Comparison of ENCODE assay signal across 13 cellular contexts in the genomic region with DNA sequence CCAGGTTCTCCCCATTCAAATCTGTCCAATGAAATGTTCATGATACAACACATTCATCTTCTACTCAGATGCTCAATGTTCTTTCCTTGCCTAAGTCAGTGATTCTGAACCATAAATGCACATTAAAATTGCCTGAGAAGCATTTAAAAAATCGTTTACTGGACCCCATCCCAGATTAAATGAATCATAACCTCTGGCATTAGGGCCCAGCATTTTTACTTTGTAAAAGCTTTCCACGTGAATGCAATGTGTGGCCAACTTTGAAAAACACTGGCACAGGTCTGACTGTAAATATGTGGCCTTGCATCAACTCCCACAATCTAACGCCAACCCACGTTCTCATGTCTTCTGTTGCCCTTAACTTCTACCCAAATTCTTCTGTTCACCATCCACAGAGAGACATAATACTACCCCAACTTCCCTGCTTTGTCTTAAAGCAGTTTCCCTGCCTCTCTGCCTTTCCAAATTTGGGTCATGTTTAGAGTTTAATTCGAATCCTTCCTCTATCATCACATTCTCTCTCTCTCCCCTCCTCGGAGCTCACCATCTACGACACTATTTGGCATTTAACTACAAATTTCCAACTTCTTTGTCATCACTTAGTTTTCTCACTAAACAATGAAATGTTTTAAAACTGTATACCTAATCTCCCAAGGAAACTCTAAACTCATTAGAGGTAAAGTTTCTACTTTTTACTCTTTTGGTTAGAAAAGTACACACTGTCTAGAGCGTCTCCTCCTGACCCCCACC.
DNase-seq lines count a peak whose midpoint lies in the region; ATAC-seq and TF ChIP-seq lines count a peak whose summit lies in the region.
"Had no signal": no experiment of that assay in that cellular context is flagged by ENCODE, and none has a peak within 500 bp of the region (broad histone marks: within the 10 kb centered on the region; RNA-seq: fewer than 3 reads in every experiment).

No MANE protein-coding gene starts in this region.

- H3K27me3 ChIP-seq in adipocyte (replicated peaks; ENCODE audit: control insufficient read depth, insufficient read depth, low read length), result no peaks in the 10 kb centered on the region
- H3K27me3 ChIP-seq in gastroesophageal sphincter, result no peaks in the 10 kb centered on the region

- ATAC-seq in gastroesophageal sphincter (peak; percentile 89), GM21825 (IDR thresholded peaks at IDR 0.05; ENCODE audit: unreplicated experiment) (no peak)

- no peak for TF ChIP-seq EP300 in gastroesophageal sphincter (IDR thresholded peaks at IDR 0.05)

- peak overlapping the region; percentile 72 for H3K9ac ChIP-seq in adipocyte (ENCODE audit: low read length)

- H3K36me3 ChIP-seq in adipocyte (ENCODE audit: control insufficient read depth, insufficient read depth, low read length, severe bottlenecking) (no peaks in the 10 kb centered on the region), gastroesophageal sphincter (no peaks in the 10 kb centered on the region)

- TF ChIP-seq CTCF in gastroesophageal sphincter (IDR thresholded peaks at IDR 0.05), result no peak

- peak overlapping the region; percentile 74 to 85 (median 76) for H3K27ac ChIP-seq in gastroesophageal sphincter

- H3K4me1 ChIP-seq in adipocyte (ENCODE audit: control insufficient read depth, insufficient read depth, low read length), result peaks cover 27% of the 10 kb centered on the region
- H3K4me1 ChIP-seq in gastroesophageal sphincter, result peaks cover 3 to 26% (median 3%) of the 10 kb centered on the region in 3 donors

- no peak for TF ChIP-seq POLR2A in gastroesophageal sphincter (IDR thresholded peaks at IDR 0.05)

- peak overlapping the region; percentile 61 for H3K4me3 ChIP-seq in adipocyte (ENCODE audit: low read length)
- H3K4me3 ChIP-seq in gastroesophageal sphincter, result no peak overlapping the region

- H3K9me3 ChIP-seq in adipocyte (ENCODE audit: control insufficient read depth, low read length), result no peaks in the 10 kb centered on the region
- no peaks in the 10 kb centered on the region for H3K9me3 ChIP-seq in gastroesophageal sphincter

- 23 to 34% methylated on average over 6 to 8 of the region's 8 CpGs for WGBS in gastroesophageal sphincter (ENCODE audit: low coverage in 1 of 2), 2 donors

- peak; percentile 6 for DNase-seq in A172 (ENCODE audit: low spot score)
- peak; percentile 16 for DNase-seq in H4 (ENCODE audit: low spot score)
- DNase-seq in adipocyte (ENCODE audit: low read depth), result peak; percentile 90
- no peak for DNase-seq in stimulated activated CD4-positive, alpha-beta T cell treated with anti-CD3 and anti-CD28 coated beads, Interleukin-4, amount 100 ng/mL, for 24 hours
- DNase-seq in T-helper 9 cell, result no peak
- DNase-seq in activated gamma-delta T cell treated with Interleukin-2 at 50 U/mL for 16 hours, result no peak
- DNase-seq: Karpas-422; midbrain; NCI-H2029; stimulated activated CD8-positive, alpha-beta memory T cell treated with anti-CD3 and anti-CD28 coated beads, Interleukin-4, amount 100 ng/mL, for 48 hours; trophoblast cell had no signal

Comparison
In these comparisons a context has a peak if more than half of its experiments do, and no peak if none do; other contexts are left out.
1. DNase-seq: peak in A172 (single experiment), H4 (single experiment) and adipocyte (single experiment); none in stimulated activated CD4-positive, alpha-beta T cell treated with anti-CD3 and anti-CD28 coated beads, Interleukin-4, amount 100 ng/mL, for 24 hours (single experiment), T-helper 9 cell (single experiment) and activated gamma-delta T cell treated with Interleukin-2 at 50 U/mL for 16 hours (single experiment).